6 cellular contexts compared by ENCODE assay signal in the genomic region with DNA sequence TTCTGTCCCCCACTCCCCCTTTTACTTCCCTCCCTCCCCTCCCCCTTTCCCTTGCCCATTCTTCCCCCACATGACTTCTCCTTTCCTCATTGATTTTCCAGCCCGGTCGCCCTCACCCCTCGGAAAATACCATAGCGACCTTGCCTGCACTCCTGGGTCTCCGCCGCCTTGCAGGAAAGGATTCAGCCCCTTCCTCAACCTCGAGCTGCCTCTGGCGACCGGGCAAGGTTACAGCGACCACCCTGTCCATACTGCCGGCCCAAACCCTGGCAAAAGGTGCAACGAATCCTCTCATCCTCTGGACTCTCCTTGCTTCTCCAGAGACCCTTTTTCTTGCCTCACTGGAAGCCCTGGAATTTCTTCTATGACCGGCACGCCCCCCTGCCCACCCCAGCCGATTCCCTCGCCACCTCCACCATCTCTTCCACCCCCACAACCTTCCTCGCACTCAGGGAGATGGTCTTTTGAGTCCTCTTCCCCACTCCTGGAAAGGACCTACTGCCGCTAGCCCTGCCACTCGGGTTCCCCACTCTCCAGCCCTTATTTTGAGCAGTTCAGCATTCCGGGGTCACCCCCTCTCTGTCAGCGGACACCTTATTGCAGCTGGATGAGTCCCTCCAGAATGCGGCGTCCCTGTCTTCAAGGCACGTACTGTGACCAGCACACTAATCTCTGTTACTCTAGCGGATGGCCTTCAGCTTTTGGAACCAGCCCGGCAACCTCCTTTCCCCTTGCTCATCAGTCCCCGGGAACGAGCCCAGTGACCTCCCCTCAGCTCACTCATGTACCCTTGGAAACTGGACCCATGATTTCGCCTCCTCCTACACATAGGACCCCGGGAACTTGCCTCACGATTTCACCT. TPM values are rescaled to one million over a fixed set of nuclear protein-coding genes. Genes with fewer than 3 reads are reported as not detected.
DNase-seq lines count a peak whose midpoint lies in the region; FAIRE-seq and TF ChIP-seq lines count a peak whose summit lies in the region.

No MANE protein-coding gene starts in this region.

- DNase-seq in WERI-Rb-1: no peak
- no peak for DNase-seq in keratinocyte (ENCODE audit: low read depth, low spot score)
- no peak for DNase-seq in ureter (ENCODE audit: low spot score)
- no peak for DNase-seq in NCI-H1436 treated with DMSO at 0.1 percent for 48 hours (lab: John Stamatoyannopoulos, UW)
- no peak for DNase-seq in GM19238 (ENCODE audit: insufficient read length, low spot score)

- H3K27ac ChIP-seq in 22Rv1 (peak overlapping the region; percentile 99), WERI-Rb-1 (no peak overlapping the region), keratinocyte (ENCODE audit: control insufficient read depth, insufficient read depth, low read length) (peak overlapping the region; percentile 94)

- H3K4me1 ChIP-seq in keratinocyte (ENCODE audit: control insufficient read depth, extremely low read depth, insufficient read depth, low read length): peaks cover 14% of the 10 kb centered on the region

- peak overlapping the region; percentile 88 for H3K4me2 ChIP-seq in keratinocyte (ENCODE audit: control insufficient read depth, extremely low read depth, insufficient read depth, low read depth, low read length)

- TF ChIP-seq CTCF in 22Rv1 (IDR thresholded peaks at IDR 0.05) (no peak), WERI-Rb-1 (IDR thresholded peaks at IDR 0.05; ENCODE audit: low read depth, low read length) (no peak), keratinocyte (optimal IDR thresholded peaks at IDR 0.05 in 1 of 3, IDR thresholded peaks at IDR 0.05 in 1 of 3, conservative IDR thresholded peaks at IDR 0.05 in 1 of 3; ENCODE audit: extremely low read depth in 1 of 3, insufficient read depth in 2 of 3, low read length in 3 of 3) (no peak)

- H3K9me3 ChIP-seq in WERI-Rb-1 (ENCODE audit: severe bottlenecking) (no peaks in the 10 kb centered on the region), keratinocyte (ENCODE audit: control insufficient read depth, low read depth, low read length) (no peaks in the 10 kb centered on the region)

- H3K36me3 ChIP-seq in WERI-Rb-1 (peaks cover 6% of the 10 kb centered on the region), keratinocyte (ENCODE audit: control insufficient read depth in 2 of 2, extremely low read depth in 1 of 2, insufficient read depth in 2 of 2, low read length in 2 of 2) (peaks cover 11 to 30% of the 10 kb centered on the region in 2 experiments)

- H3K27me3 ChIP-seq in WERI-Rb-1 (ENCODE audit: insufficient read depth, low read depth, severe bottlenecking): no peaks in the 10 kb centered on the region
- H3K27me3 ChIP-seq in keratinocyte (ENCODE audit: control insufficient read depth, extremely low read depth, insufficient read depth, low read length): no peaks in the 10 kb centered on the region

- no peaks in the 10 kb centered on the region for H3K9me1 ChIP-seq in keratinocyte (ENCODE audit: control insufficient read depth, extremely low read depth, insufficient read depth, low read length)

- FAIRE-seq in keratinocyte (lab: Jason Lieb, UNC): no peak

- peaks cover 28% of the 10 kb centered on the region for H3K79me2 ChIP-seq in keratinocyte (ENCODE audit: control insufficient read depth, insufficient read depth, low read length)

- dilution Hi-C loops in keratinocyte (cut with MboI; ENCODE audit: extremely low pct_ligation_motif_present, low sequenced_read_pairs): no loop called here

- H3K4me3 ChIP-seq in WERI-Rb-1 (ENCODE audit: low read depth, low read length): peak overlapping the region; percentile 69
- peak overlapping the region; percentile 66 to 86 (median 80) for H3K4me3 ChIP-seq in keratinocyte (ENCODE audit: control insufficient read depth in 2 of 3, extremely low read depth in 1 of 3, insufficient read depth in 2 of 3, low read depth in 1 of 3, low read length in 3 of 3)

- H2AFZ ChIP-seq in keratinocyte (ENCODE audit: control insufficient read depth, low read length): peak overlapping the region; percentile 49

- no peaks in the 10 kb centered on the region for H4K20me1 ChIP-seq in keratinocyte (ENCODE audit: control insufficient read depth, extremely low read depth, insufficient read depth, low read length)

- H3K9ac ChIP-seq in keratinocyte (ENCODE audit: control insufficient read depth, extremely low read depth, insufficient read depth, low read length): peak overlapping the region; percentile 92

RNA-seq across cellular contexts. Expression of a gene that starts 0.8 kb away (rescaled TPM):
- 26.3 to 28.2 TPM (median 26.6 TPM) in 3 replicates for polyA plus RNA-seq in keratinocyte
- polyA plus RNA-seq in keratinocyte (2011; ENCODE audit: low read depth): 5.0 TPM
- polyA plus RNA-seq in keratinocyte (2011; cell fraction: cytosol; rRNA removed): 17.4 and 19.4 TPM in 2 replicates
- 24.5 and 26.9 TPM in 2 replicates for polyA plus RNA-seq in keratinocyte (2011; cell fraction: nucleus; rRNA removed)
- polyA plus RNA-seq in keratinocyte (2012; ENCODE audit: low replicate concordance): 12.4 and 17.9 TPM in 2 replicates
- 55.7 to 111 TPM (median 63.4 TPM) in 3 replicates for polyA minus RNA-seq in keratinocyte
- 20.5 TPM for polyA minus RNA-seq in keratinocyte (2011; cell fraction: cytosol; rRNA and poly(A)+ RNA removed)
- polyA minus RNA-seq in keratinocyte (2011; cell fraction: nucleus; rRNA and poly(A)+ RNA removed): 25.3 and 41.0 TPM in 2 replicates
- 45.0 TPM for total RNA-seq in ureter

RNA-seq across cellular contexts. Expression of a gene that starts 38.0 kb away (rescaled TPM):
- polyA plus RNA-seq in keratinocyte: 650 to 970 TPM (median 720 TPM) in 3 replicates
- polyA plus RNA-seq in keratinocyte (2011; ENCODE audit: low read depth): 267 TPM
- polyA plus RNA-seq in keratinocyte (2011; cell fraction: cytosol; rRNA removed): 799 and 838 TPM in 2 replicates
- 170 and 300 TPM in 2 replicates for polyA plus RNA-seq in keratinocyte (2011; cell fraction: nucleus; rRNA removed)
- 471 and 744 TPM in 2 replicates for polyA plus RNA-seq in keratinocyte (2012; ENCODE audit: low replicate concordance)
- 38.0 to 117 TPM (median 52.1 TPM) in 3 replicates for polyA minus RNA-seq in keratinocyte
- 111 TPM for polyA minus RNA-seq in keratinocyte (2011; cell fraction: cytosol; rRNA and poly(A)+ RNA removed)
- 23.4 and 45.7 TPM in 2 replicates for polyA minus RNA-seq in keratinocyte (2011; cell fraction: nucleus; rRNA and poly(A)+ RNA removed)
- total RNA-seq in ureter: 213 TPM

RNA-seq across cellular contexts. Expression of a gene that starts 38.0 kb away (rescaled TPM):
- polyA plus RNA-seq in keratinocyte: 51.2 to 77.6 TPM (median 70.8 TPM) in 3 replicates
- polyA plus RNA-seq in keratinocyte (2011; ENCODE audit: low read depth): 20.7 TPM
- polyA plus RNA-seq in keratinocyte (2011; cell fraction: cytosol; rRNA removed): 57.6 and 69.4 TPM in 2 replicates
- polyA plus RNA-seq in keratinocyte (2011; cell fraction: nucleus; rRNA removed): 87.1 and 111 TPM in 2 replicates
- polyA plus RNA-seq in keratinocyte (2012; ENCODE audit: low replicate concordance): 51.8 and 58.7 TPM in 2 replicates
- polyA minus RNA-seq in keratinocyte: 81.8 to 143 TPM (median 117 TPM) in 3 replicates
- 125 TPM for polyA minus RNA-seq in keratinocyte (2011; cell fraction: cytosol; rRNA and poly(A)+ RNA removed)
- 75.8 and 80.4 TPM in 2 replicates for polyA minus RNA-seq in keratinocyte (2011; cell fraction: nucleus; rRNA and poly(A)+ RNA removed)
- 76.6 TPM for total RNA-seq in ureter

RNA-seq across cellular contexts. Expression of a gene that starts 52.7 kb away (rescaled TPM):
- 5.3 to 8.5 TPM (median 5.4 TPM) in 3 replicates for polyA plus RNA-seq in keratinocyte
- 2.9 TPM for polyA plus RNA-seq in keratinocyte (2011; ENCODE audit: low read depth)
- 1.5 and 2.9 TPM in 2 replicates for polyA plus RNA-seq in keratinocyte (2011; cell fraction: cytosol; rRNA removed)
- 20.3 and 20.9 TPM in 2 replicates for polyA plus RNA-seq in keratinocyte (2011; cell fraction: nucleus; rRNA removed)
- polyA plus RNA-seq in keratinocyte (2012; ENCODE audit: low replicate concordance): 4.9 and 6.7 TPM in 2 replicates
- polyA minus RNA-seq in keratinocyte: 3.3 to 10.9 TPM (median 6.1 TPM) in 3 replicates
- 11.1 TPM for polyA minus RNA-seq in keratinocyte (2011; cell fraction: cytosol; rRNA and poly(A)+ RNA removed)
- polyA minus RNA-seq in keratinocyte (2011; cell fraction: nucleus; rRNA and poly(A)+ RNA removed): 9.0 and 9.5 TPM in 2 replicates
- 62.9 TPM for total RNA-seq in ureter
